ENCODE assay signal across 12 cellular contexts in genomic region chr7:34036069-34036920, GRCh38.
DNase-seq lines count a peak whose midpoint lies in the region; ATAC-seq and TF ChIP-seq lines count a peak whose summit lies in the region.
"Had no signal": no experiment of that assay in that cellular context is flagged by ENCODE, and none has a peak within 500 bp of the region (broad histone marks: within the 10 kb centered on the region; RNA-seq: fewer than 3 reads in every experiment).

No MANE protein-coding gene starts in this region.

- H3K27ac Mint-ChIP-seq in activated naive CD4-positive, alpha-beta T cell treated with anti-CD3 and anti-CD28 coated beads for 36 hours: no peak overlapping the region
- H3K27ac Mint-ChIP-seq in activated naive CD4-positive, alpha-beta T cell treated with anti-CD3 and anti-CD28 coated beads, Interleukin-2, amount 50 U/mL, for 72 hours: no peak overlapping the region
- H3K27ac Mint-ChIP-seq in WTC11: 0 out of 2 replicates have a peak overlapping the region, but pooled peaks have one; percentile 18
- H3K27ac Mint-ChIP-seq in activated CD8-positive, alpha-beta memory T cell treated with anti-CD3 and anti-CD28 coated beads, Interleukin-2, amount 10 ng/mL, durations not matched to agents 7 days and 5 days: no peak overlapping the region
- H3K27ac Mint-ChIP-seq: stimulated activated effector memory CD8-positive, alpha-beta T cell treated with anti-CD3 and anti-CD28 coated beads, Interleukin-12 subunit alpha, Interleukin-12 subunit beta, amount 100 ng/mL, for 72 hours had no signal

- H3K9me3 Mint-ChIP-seq in activated naive CD4-positive, alpha-beta T cell treated with anti-CD3 and anti-CD28 coated beads for 36 hours: no peaks in the 10 kb centered on the region
- H3K9me3 Mint-ChIP-seq in activated naive CD4-positive, alpha-beta T cell treated with anti-CD3 and anti-CD28 coated beads, Interleukin-2, amount 50 U/mL, for 72 hours: peaks cover 0 to 4% of the 10 kb centered on the region in 2 donors
- H3K9me3 Mint-ChIP-seq in WTC11: peaks cover 6% of the 10 kb centered on the region; the same call in 1 of the 2 replicates
- H3K9me3 Mint-ChIP-seq in activated CD8-positive, alpha-beta memory T cell treated with anti-CD3 and anti-CD28 coated beads, Interleukin-2, amount 10 ng/mL, durations not matched to agents 7 days and 5 days (ENCODE audit: low read depth): no peaks in the 10 kb centered on the region

- intact Hi-C loops in activated naive CD4-positive, alpha-beta T cell treated with anti-CD3 and anti-CD28 coated beads for 36 hours (cut with micrococcal nuclease): no loop called here
- intact Hi-C loops in esophagus muscularis mucosa (cut with DNase I): no loop called here

- no peak overlapping the region for H3K4me3 ChIP-seq in esophagus muscularis mucosa
- H3K4me3 ChIP-seq: skin epidermis had no signal

- H3K4me1 ChIP-seq in esophagus muscularis mucosa: peaks cover 0 to 16% (median 12%) of the 10 kb centered on the region in 4 donors

- TF ChIP-seq CTCF in WTC11 (IDR thresholded peaks at IDR 0.05) (no peak), esophagus muscularis mucosa (IDR thresholded peaks at IDR 0.05) (no peak)

- peaks cover 2% of the 10 kb centered on the region for H3K27me3 Mint-ChIP-seq in activated naive CD4-positive, alpha-beta T cell treated with anti-CD3 and anti-CD28 coated beads for 36 hours (ENCODE audit: low read depth)
- H3K27me3 Mint-ChIP-seq in WTC11 (ENCODE audit: low read depth): no peaks in the 10 kb centered on the region
- no peaks in the 10 kb centered on the region for H3K27me3 Mint-ChIP-seq in activated CD8-positive, alpha-beta memory T cell treated with anti-CD3 and anti-CD28 coated beads, Interleukin-2, amount 10 ng/mL, durations not matched to agents 7 days and 5 days

- H3K9me3 ChIP-seq in esophagus muscularis mucosa: no peaks in the 10 kb centered on the region

- WGBS in esophagus muscularis mucosa: 73% methylated on average over 8 of the region's 8 CpGs

- no peak for ATAC-seq in activated naive CD4-positive, alpha-beta T cell treated with anti-CD3 and anti-CD28 coated beads, Interleukin-2, amount 50 U/mL, for 72 hours
- ATAC-seq in WTC11: peak; percentile 84
- ATAC-seq in activated CD8-positive, alpha-beta memory T cell treated with anti-CD3 and anti-CD28 coated beads, Interleukin-2, amount 10 ng/mL, durations not matched to agents 7 days and 5 days: no peak
- ATAC-seq: activated CD4-positive, CD25-positive, alpha-beta regulatory T cell treated with anti-CD3 and anti-CD28 coated beads, Interleukin-2, amount 50 U/mL, for 24 hours; stimulated activated effector memory CD8-positive, alpha-beta T cell treated with anti-CD3 and anti-CD28 coated beads, Interleukin-12 subunit alpha, Interleukin-12 subunit beta, amount 100 ng/mL, for 72 hours had no signal

- H3K4me3 Mint-ChIP-seq in activated naive CD4-positive, alpha-beta T cell treated with anti-CD3 and anti-CD28 coated beads for 36 hours: no peak overlapping the region
- no peak overlapping the region for H3K4me3 Mint-ChIP-seq in WTC11
- no peak overlapping the region for H3K4me3 Mint-ChIP-seq in activated CD8-positive, alpha-beta memory T cell treated with anti-CD3 and anti-CD28 coated beads, Interleukin-2, amount 10 ng/mL, durations not matched to agents 7 days and 5 days
- H3K4me3 Mint-ChIP-seq: stimulated activated effector memory CD8-positive, alpha-beta T cell treated with anti-CD3 and anti-CD28 coated beads, Interleukin-12 subunit alpha, Interleukin-12 subunit beta, amount 100 ng/mL, for 72 hours had no signal

- CTCF ChIA-PET in activated naive CD4-positive, alpha-beta T cell treated with anti-CD3 and anti-CD28 coated beads for 36 hours (lab: Charles Lee): interaction anchor here (0.7 kb wide), 1 partner anchor 281 kb away, joined by 3 read pairs; no protein-coding TSS in a partner anchor
- CTCF ChIA-PET in WTC11 (lab: Charles Lee): interaction anchor here (1.3 to 1.4 kb wide), 2 partner anchors 52 to 54 kb away, joined by 5 to 10 read pairs; no protein-coding TSS in a partner anchor
- CTCF ChIA-PET in activated CD8-positive, alpha-beta memory T cell treated with anti-CD3 and anti-CD28 coated beads, Interleukin-2, amount 10 ng/mL, durations not matched to agents 7 days and 5 days (lab: Charles Lee): no interaction called here

- no peak overlapping the region for H3K27ac ChIP-seq in esophagus muscularis mucosa (replicated peaks in 1 of 4)
- H3K27ac ChIP-seq: skin epidermis had no signal

- TF ChIP-seq POLR2A in esophagus muscularis mucosa (IDR thresholded peaks at IDR 0.05; ENCODE audit: low read depth): no peak

- POLR2A ChIA-PET in WTC11 (lab: Charles Lee): no interaction called here

- H3K27me3 ChIP-seq in esophagus muscularis mucosa: no peaks in the 10 kb centered on the region

- no peaks in the 10 kb centered on the region for H3K36me3 ChIP-seq in esophagus muscularis mucosa

- no peaks in the 10 kb centered on the region for H3K4me1 Mint-ChIP-seq in activated naive CD4-positive, alpha-beta T cell treated with anti-CD3 and anti-CD28 coated beads for 36 hours (ENCODE audit: low read depth)
- peaks cover 25% of the 10 kb centered on the region for H3K4me1 Mint-ChIP-seq in WTC11
- no peaks in the 10 kb centered on the region for H3K4me1 Mint-ChIP-seq in activated CD8-positive, alpha-beta memory T cell treated with anti-CD3 and anti-CD28 coated beads, Interleukin-2, amount 10 ng/mL, durations not matched to agents 7 days and 5 days
- H3K4me1 Mint-ChIP-seq: stimulated activated effector memory CD8-positive, alpha-beta T cell treated with anti-CD3 and anti-CD28 coated beads, Interleukin-12 subunit alpha, Interleukin-12 subunit beta, amount 100 ng/mL, for 72 hours had no signal

- peak; percentile 19 for DNase-seq in activated naive CD4-positive, alpha-beta T cell treated with anti-CD3 and anti-CD28 coated beads for 36 hours
- no peak for DNase-seq in activated naive CD4-positive, alpha-beta T cell treated with anti-CD3 and anti-CD28 coated beads, Interleukin-2, amount 50 U/mL, for 72 hours (ENCODE audit: low spot score in 2 of 2)
- DNase-seq in WTC11 (ENCODE audit: low spot score) (peak; percentile 23), kidney glomerular epithelial cell (lab: John Stamatoyannopoulos, UW) (peak; percentile 1), superior temporal gyrus (ENCODE audit: extremely low spot score) (peak; percentile 40), DMS79 treated with DMSO at 0.1 percent for 48 hours (lab: John Stamatoyannopoulos, UW) (no peak), esophagus muscularis mucosa (ENCODE audit: extremely low spot score) (no peak)
- no peak for DNase-seq in activated CD8-positive, alpha-beta memory T cell treated with anti-CD3 and anti-CD28 coated beads, Interleukin-2, amount 10 ng/mL, durations not matched to agents 7 days and 5 days
- DNase-seq: NK-92 treated with Interleukin-12 subunit alpha and Interleukin-12 subunit beta, amount 100 ng/mL, for 24 hours had no signal

- H3K36me3 Mint-ChIP-seq in activated naive CD4-positive, alpha-beta T cell treated with anti-CD3 and anti-CD28 coated beads for 36 hours (ENCODE audit: low read depth): no peaks in the 10 kb centered on the region
- H3K36me3 Mint-ChIP-seq in activated naive CD4-positive, alpha-beta T cell treated with anti-CD3 and anti-CD28 coated beads, Interleukin-2, amount 50 U/mL, for 72 hours: no peaks in the 10 kb centered on the region
- H3K36me3 Mint-ChIP-seq in WTC11: no peaks in the 10 kb centered on the region
- no peaks in the 10 kb centered on the region for H3K36me3 Mint-ChIP-seq in activated CD8-positive, alpha-beta memory T cell treated with anti-CD3 and anti-CD28 coated beads, Interleukin-2, amount 10 ng/mL, durations not matched to agents 7 days and 5 days
- H3K36me3 Mint-ChIP-seq: stimulated activated effector memory CD8-positive, alpha-beta T cell treated with anti-CD3 and anti-CD28 coated beads, Interleukin-12 subunit alpha, Interleukin-12 subunit beta, amount 100 ng/mL, for 72 hours had no signal

- no peak for TF ChIP-seq EP300 in esophagus muscularis mucosa (IDR thresholded peaks at IDR 0.05)

TF ChIP-seq in WTC11, 78 proteins besides CTCF, POLR2A, EP300 and RAD21:
- TF ChIP-seq GABPB1 (CRISPR knock-in tag; IDR thresholded peaks at IDR 0.05): peak; percentile 60
- TF ChIP-seq NFYB (CRISPR knock-in tag; conservative IDR thresholded peaks at IDR 0.05; ENCODE audit: low read depth): no peak
- no peak for TF ChIP-seq PRRX2 (CRISPR knock-in tag; IDR thresholded peaks at IDR 0.05)

Comparison
In these comparisons a context has a peak if more than half of its experiments do, and no peak if none do; other contexts are left out.
1. DNase-seq: peak in activated naive CD4-positive, alpha-beta T cell treated with anti-CD3 and anti-CD28 coated beads for 36 hours (single experiment), WTC11 (single experiment), kidney glomerular epithelial cell (single experiment) and superior temporal gyrus (single experiment); none in activated naive CD4-positive, alpha-beta T cell treated with anti-CD3 and anti-CD28 coated beads, Interleukin-2, amount 50 U/mL, for 72 hours (0 of 2), DMS79 treated with DMSO at 0.1 percent for 48 hours (single experiment), activated CD8-positive, alpha-beta memory T cell treated with anti-CD3 and anti-CD28 coated beads, Interleukin-2, amount 10 ng/mL, durations not matched to agents 7 days and 5 days (single experiment) and esophagus muscularis mucosa (single experiment).